1 cellular context compared by ENCODE assay signal in genomic region chr2:69774984-69775982, GRCh38.
TF ChIP-seq lines count a peak whose summit lies in the region.

No MANE protein-coding gene starts in this region.

TF ChIP-seq in H1, 55 proteins besides CTCF, POLR2A, EP300 and RAD21:
- no peak for TF ChIP-seq HDAC2 (IDR thresholded peaks at IDR 0.05; ENCODE audit: borderline replicate concordance in 1 of 2, low read depth in 2 of 2, low read length in 2 of 2)
